In the genomic region with DNA sequence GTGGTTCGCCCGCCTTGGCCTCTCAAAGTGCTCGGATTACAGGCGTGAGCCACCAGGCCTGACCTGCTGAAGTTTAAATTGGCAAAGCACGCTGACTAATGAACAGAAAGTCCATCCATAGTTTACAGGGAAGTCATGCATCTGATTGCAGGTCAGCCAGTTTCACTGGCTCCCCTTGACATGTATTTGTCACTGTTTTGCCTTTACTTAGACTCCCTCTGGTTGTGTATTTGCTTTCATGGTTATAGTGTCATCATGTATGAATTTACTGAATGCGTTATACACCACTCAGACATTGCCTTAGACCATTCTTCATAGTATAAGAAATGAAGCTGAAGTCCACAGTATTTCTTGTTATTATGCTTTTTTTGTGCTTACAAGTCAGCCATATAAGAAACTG, we compare ENCODE assay signal across 21 cellular contexts.
"Had no signal": no experiment of that assay in that cellular context is flagged by ENCODE, and none has a peak within 500 bp of the region (broad histone marks: within the 10 kb centered on the region; RNA-seq: fewer than 3 reads in every experiment).

No MANE protein-coding gene starts in this region.

- H3K9me3 Mint-ChIP-seq: activated naive CD4-positive, alpha-beta T cell treated with anti-CD3 and anti-CD28 coated beads, Interleukin-2, amount 50 U/mL, for 24 hours had no signal

- H3K4me1 Mint-ChIP-seq: activated naive CD4-positive, alpha-beta T cell treated with anti-CD3 and anti-CD28 coated beads, Interleukin-2, amount 50 U/mL, for 24 hours; mesothelial cell of epicardium had no signal

- H3K27ac ChIP-seq: body of pancreas, foreskin keratinocyte, left lung, stomach, suprapubic skin, tibial nerve, WERI-Rb-1 had no signal

- H3K4me3 ChIP-seq: body of pancreas, left lung, lung, stomach, suprapubic skin, tibial nerve had no signal

- H3K4me1 ChIP-seq: body of pancreas, left lung, stomach, suprapubic skin, tibial nerve had no signal

- H3K36me3 ChIP-seq: left lung, stomach, suprapubic skin, tibial nerve, WERI-Rb-1 had no signal

- ATAC-seq: activated CD8-positive, alpha-beta T cell treated with anti-CD3 and anti-CD28 coated beads, Interleukin-2, amount 10 ng/mL, durations not matched to agents 7 days and 5 days; body of pancreas; foreskin keratinocyte; left lung; naive thymus-derived CD8-positive, alpha-beta T cell had no signal

- H3K4me3 Mint-ChIP-seq: activated CD8-positive, alpha-beta T cell treated with anti-CD3 and anti-CD28 coated beads, Interleukin-2, amount 10 ng/mL, durations not matched to agents 7 days and 5 days; activated naive CD4-positive, alpha-beta T cell treated with anti-CD3 and anti-CD28 coated beads, Interleukin-2, amount 50 U/mL, for 24 hours; activated T-helper 1 cell treated with anti-CD3 and anti-CD28 coated beads, Interleukin-12 subunit alpha, Interleukin-12 subunit beta, Interleukin-2, Interleukin-4 antibody, amounts not matched to agents 30 ng/mL and 10 ng/mL and 1 ng/mL, durations not matched to agents 14 hours and 24 hours and 36 hours; mesothelial cell of epicardium; naive thymus-derived CD8-positive, alpha-beta T cell; T-helper 2 cell treated with Interferon-gamma antibody and Interleukin-4, amounts not matched to agents 5 μg/mL and 100 μg/mL, for 36 hours had no signal

- H3K9me3 ChIP-seq: body of pancreas, stomach, suprapubic skin had no signal

- H3K27ac Mint-ChIP-seq: activated CD8-positive, alpha-beta T cell treated with anti-CD3 and anti-CD28 coated beads, Interleukin-2, amount 10 ng/mL, durations not matched to agents 7 days and 5 days; activated naive CD4-positive, alpha-beta T cell treated with anti-CD3 and anti-CD28 coated beads, Interleukin-2, amount 50 U/mL, for 24 hours; activated T-helper 1 cell treated with anti-CD3 and anti-CD28 coated beads, Interleukin-12 subunit alpha, Interleukin-12 subunit beta, Interleukin-2, Interleukin-4 antibody, amounts not matched to agents 30 ng/mL and 10 ng/mL and 1 ng/mL, durations not matched to agents 14 hours and 24 hours and 36 hours; mesothelial cell of epicardium; naive thymus-derived CD8-positive, alpha-beta T cell; progenitor cell of endocrine pancreas; T-helper 2 cell treated with Interferon-gamma antibody and Interleukin-4, amounts not matched to agents 5 μg/mL and 100 μg/mL, for 36 hours had no signal

- H3K27me3 Mint-ChIP-seq: activated naive CD4-positive, alpha-beta T cell treated with anti-CD3 and anti-CD28 coated beads, Interleukin-2, amount 50 U/mL, for 24 hours; naive thymus-derived CD8-positive, alpha-beta T cell; progenitor cell of endocrine pancreas had no signal

- DNase-seq: activated CD4-positive, alpha-beta T cell treated with anti-CD3 and anti-CD28 coated beads, Interleukin-2, amount 50 U/mL, for 1 hour; activated CD4-positive, CD25-positive, alpha-beta regulatory T cell treated with anti-CD3 and anti-CD28 coated beads, Interleukin-2, amount 50 U/mL, for 72 hours; activated CD8-positive, alpha-beta T cell treated with anti-CD3 and anti-CD28 coated beads, Interleukin-2, amount 10 ng/mL, durations not matched to agents 7 days and 5 days; activated gamma-delta T cell treated with Interleukin-2 at 50 U/mL for 16 hours; anterior cingulate cortex; body of pancreas; erythroblast; left lung; naive thymus-derived CD8-positive, alpha-beta T cell; stimulated activated CD4-positive, alpha-beta T cell treated with anti-CD3 and anti-CD28 coated beads, Interleukin-12 subunit alpha, Interleukin-12 subunit beta, amount 100 ng/mL, for 4 hours; stomach; WERI-Rb-1 had no signal
